ENCODE assay signal across 9 cellular contexts in the genomic region with DNA sequence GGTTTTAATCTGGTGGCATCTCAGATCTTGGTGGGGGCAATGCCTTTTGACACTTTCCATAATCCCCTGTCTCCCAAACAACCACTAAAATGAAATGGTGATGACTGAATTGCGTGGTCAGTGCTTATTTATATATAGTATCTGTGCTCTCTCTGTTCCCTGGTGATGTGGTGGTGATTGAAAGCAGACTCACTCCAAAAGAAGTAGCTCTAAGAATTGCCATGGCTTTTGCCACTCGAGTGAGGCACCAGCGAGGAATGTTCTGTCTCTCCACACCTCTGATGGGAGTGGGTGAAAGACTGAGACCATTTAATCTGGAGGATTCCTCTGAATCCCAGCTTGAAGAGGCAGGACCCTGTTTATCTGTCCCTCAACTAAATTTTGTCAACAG. TPM values are rescaled to one million over a fixed set of nuclear protein-coding genes. Genes with fewer than 3 reads are reported as not detected.
DNase-seq lines count a peak whose midpoint lies in the region; ATAC-seq, FAIRE-seq and TF ChIP-seq lines count a peak whose summit lies in the region.
"Had no signal": no experiment of that assay in that cellular context is flagged by ENCODE, and none has a peak within 500 bp of the region (broad histone marks: within the 10 kb centered on the region; RNA-seq: fewer than 3 reads in every experiment).

No MANE protein-coding gene starts in this region.

- intact Hi-C loops in body of pancreas (cut with DNase I), result no loop called here
- intact Hi-C loops in kidney (cut with DNase I), result no loop called here
- intact Hi-C loops in sciatic nerve (cut with DNase I), result no loop called here

- WGBS in body of pancreas, 2 donors, result 56 to 73% methylated on average over 1 to 3 of the region's 3 CpGs

- H3K9me3 ChIP-seq in body of pancreas (no peaks in the 10 kb centered on the region), kidney (ENCODE audit: control insufficient read depth in 1 of 2, low read length in 2 of 2) (no peaks in the 10 kb centered on the region)
- H3K9me3 ChIP-seq: SJCRH30 had no signal

- H3K4me3 ChIP-seq in body of pancreas, result no peak overlapping the region
- H3K4me3 ChIP-seq in kidney (ENCODE audit: low read length in 2 of 2), result peak overlapping the region; percentile 65 to 68
- H3K4me3 ChIP-seq: SJCRH30 had no signal

- DNase-seq in stimulated activated naive CD8-positive, alpha-beta T cell treated with anti-CD3 and anti-CD28 coated beads, Interleukin-15, Interleukin-2, amounts not matched to agents 100 U/mL and 50 U/mL, for 24 hours, result no peak
- DNase-seq in body of pancreas, result no peak
- DNase-seq in kidney, result peak; percentile 6
- no peak for DNase-seq in sciatic nerve (ENCODE audit: low spot score)
- DNase-seq in NCI-H345 (lab: John Stamatoyannopoulos, UW), result no peak
- DNase-seq in NCI-H1930 (lab: John Stamatoyannopoulos, UW), result no peak
- no peak for DNase-seq in NCI-H2227 (lab: John Stamatoyannopoulos, UW; ENCODE audit: unreplicated experiment)

- H3K4me1 ChIP-seq in body of pancreas, result peaks cover 60% of the 10 kb centered on the region
- peaks cover 16 to 21% of the 10 kb centered on the region in 2 donors for H3K4me1 ChIP-seq in kidney (ENCODE audit: control insufficient read depth in 1 of 2, insufficient read depth in 1 of 2, low read depth in 1 of 2, low read length in 2 of 2)

- no peak for TF ChIP-seq CTCF in body of pancreas (IDR thresholded peaks at IDR 0.05)
- TF ChIP-seq CTCF in kidney (IDR thresholded peaks at IDR 0.05; ENCODE audit: borderline replicate concordance, extremely low read depth, insufficient read depth), result no peak

- peak overlapping the region in 1 of 2 donors; percentile 27 for H3K9ac ChIP-seq in kidney (ENCODE audit: low read length in 2 of 2)

- no peaks in the 10 kb centered on the region for H3K27me3 Mint-ChIP-seq in stimulated activated naive CD8-positive, alpha-beta T cell treated with anti-CD3 and anti-CD28 coated beads, Interleukin-15, Interleukin-2, amounts not matched to agents 100 ng/mL and 50 ng/mL, for 24 hours

- H3K27ac Mint-ChIP-seq in stimulated activated naive CD8-positive, alpha-beta T cell treated with anti-CD3 and anti-CD28 coated beads, Interleukin-15, Interleukin-2, amounts not matched to agents 100 ng/mL and 50 ng/mL, for 24 hours, result peak overlapping the region; percentile 93

- H3K4me1 Mint-ChIP-seq in stimulated activated naive CD8-positive, alpha-beta T cell treated with anti-CD3 and anti-CD28 coated beads, Interleukin-15, Interleukin-2, amounts not matched to agents 100 ng/mL and 50 ng/mL, for 24 hours (ENCODE audit: low read depth), result peaks cover 79% of the 10 kb centered on the region

- no peak for FAIRE-seq in kidney (lab: Jason Lieb, UNC)

- ATAC-seq in stimulated activated naive CD8-positive, alpha-beta T cell treated with anti-CD3 and anti-CD28 coated beads, Interleukin-15, Interleukin-2, amounts not matched to agents 100 U/mL and 50 U/mL, for 24 hours, result no peak
- ATAC-seq in body of pancreas (no peak), sciatic nerve (no peak)

- peak overlapping the region; percentile 61 to 90 (median 76) for H3K27ac ChIP-seq in body of pancreas
- peak overlapping the region; percentile 3 to 80 for H3K27ac ChIP-seq in kidney (ENCODE audit: low read depth in 2 of 2, low read length in 2 of 2)
- H3K27ac ChIP-seq: SJCRH30 had no signal

- no peaks in the 10 kb centered on the region for H3K27me3 ChIP-seq in body of pancreas
- H3K27me3 ChIP-seq: SJCRH30 had no signal

- no peak for TF ChIP-seq POLR2A in body of pancreas (IDR thresholded peaks at IDR 0.05)

- H3K36me3 Mint-ChIP-seq in stimulated activated naive CD8-positive, alpha-beta T cell treated with anti-CD3 and anti-CD28 coated beads, Interleukin-15, Interleukin-2, amounts not matched to agents 100 ng/mL and 50 ng/mL, for 24 hours (ENCODE audit: low read depth), result peaks cover 68% of the 10 kb centered on the region

- peak overlapping the region; percentile 96 for H3K4me3 Mint-ChIP-seq in stimulated activated naive CD8-positive, alpha-beta T cell treated with anti-CD3 and anti-CD28 coated beads, Interleukin-15, Interleukin-2, amounts not matched to agents 100 ng/mL and 50 ng/mL, for 24 hours

- H3K9me3 Mint-ChIP-seq in stimulated activated naive CD8-positive, alpha-beta T cell treated with anti-CD3 and anti-CD28 coated beads, Interleukin-15, Interleukin-2, amounts not matched to agents 100 ng/mL and 50 ng/mL, for 24 hours, result no peaks in the 10 kb centered on the region

- no peaks in the 10 kb centered on the region for H3K36me3 ChIP-seq in body of pancreas (replicated peaks in 1 of 2; ENCODE audit: insufficient read depth in 1 of 2, low read depth in 2 of 2)
- H3K36me3 ChIP-seq in kidney (ENCODE audit: control insufficient read depth in 1 of 2, insufficient read depth in 2 of 2, low read length in 2 of 2), result no peaks in the 10 kb centered on the region

RNA-seq across cellular contexts. Expression of gene DUSP5, which starts 2.8 kb away (rescaled TPM):
- total RNA-seq in body of pancreas, result 1 to 10 TPM; 6.2 to 9.2 TPM
- total RNA-seq in kidney, result 23.7 TPM
- 9.0 TPM for polyA plus RNA-seq in kidney (ENCODE audit: insufficient read depth, low read depth, low replicate concordance)
- total RNA-seq in sciatic nerve, result 53.5 TPM

Comparison
In these comparisons a context has a peak if more than half of its experiments do, and no peak if none do; other contexts are left out.
1. H3K4me3 ChIP-seq: peak in kidney (2 of 2); none in body of pancreas (0 of 2).